Comparison of ENCODE assay signal across 8 cellular contexts in genomic region chr20:59010995-59011873, GRCh38. TPM values are rescaled to one million over a fixed set of nuclear protein-coding genes. Genes with fewer than 3 reads are reported as not detected.
A peak's percentile ranks its signal among the peaks of the same experiment; 100 is the strongest.
DNase-seq lines count a peak whose midpoint lies in the region; ATAC-seq and TF ChIP-seq lines count a peak whose summit lies in the region.

No MANE protein-coding gene starts in this region.

- WGBS in sigmoid colon, 2 donors, result 76 to 84% methylated on average over 17 of the region's 17 CpGs

- no peaks in the 10 kb centered on the region for H3K27me3 ChIP-seq in sigmoid colon

- H3K27me3 Mint-ChIP-seq in T-helper 2 cell treated with Interferon-gamma antibody and Interleukin-4, amounts not matched to agents 5 μg/mL and 100 μg/mL, for 36 hours (ENCODE audit: low read depth), result no peaks in the 10 kb centered on the region
- H3K27me3 Mint-ChIP-seq in activated naive CD4-positive, alpha-beta T cell treated with anti-CD3 and anti-CD28 coated beads for 36 hours (ENCODE audit: low read depth), result no peaks in the 10 kb centered on the region

- H3K27ac Mint-ChIP-seq in T-helper 2 cell treated with Interferon-gamma antibody and Interleukin-4, amounts not matched to agents 5 μg/mL and 100 μg/mL, for 36 hours, result peak overlapping the region; percentile 52
- H3K27ac Mint-ChIP-seq in activated naive CD4-positive, alpha-beta T cell treated with anti-CD3 and anti-CD28 coated beads for 36 hours, result no peak overlapping the region

- no peak overlapping the region for H3K4me3 ChIP-seq in sigmoid colon

- TF ChIP-seq CTCF in sigmoid colon (IDR thresholded peaks at IDR 0.05), result no peak

- H3K36me3 Mint-ChIP-seq in T-helper 2 cell treated with Interferon-gamma antibody and Interleukin-4, amounts not matched to agents 5 μg/mL and 100 μg/mL, for 36 hours (ENCODE audit: low read depth), result no peaks in the 10 kb centered on the region
- H3K36me3 Mint-ChIP-seq in activated naive CD4-positive, alpha-beta T cell treated with anti-CD3 and anti-CD28 coated beads for 36 hours (ENCODE audit: low read depth), result no peaks in the 10 kb centered on the region

- DNase-seq in H4 (ENCODE audit: low spot score) (peak; percentile 81), fibroblast of peridontal ligament (ENCODE audit: extremely low read depth) (peak; percentile 88), sigmoid colon (peak; percentile 65), NCI-H345 treated with DMSO at 0.1 percent for 48 hours (lab: John Stamatoyannopoulos, UW; ENCODE audit: unreplicated experiment) (no peak)
- DNase-seq in T-helper 2 cell treated with Interferon-gamma antibody and Interleukin-4, amounts not matched to agents 5 μg/mL and 100 μg/mL, for 36 hours (ENCODE audit: low spot score), result no peak
- no peak for DNase-seq in activated naive CD4-positive, alpha-beta T cell treated with anti-CD3 and anti-CD28 coated beads for 36 hours

- no peak overlapping the region for H3K4me3 Mint-ChIP-seq in T-helper 2 cell treated with Interferon-gamma antibody and Interleukin-4, amounts not matched to agents 5 μg/mL and 100 μg/mL, for 36 hours
- no peak overlapping the region for H3K4me3 Mint-ChIP-seq in activated naive CD4-positive, alpha-beta T cell treated with anti-CD3 and anti-CD28 coated beads for 36 hours

- no peaks in the 10 kb centered on the region for H3K9me3 Mint-ChIP-seq in T-helper 2 cell treated with Interferon-gamma antibody and Interleukin-4, amounts not matched to agents 5 μg/mL and 100 μg/mL, for 36 hours
- no peaks in the 10 kb centered on the region for H3K9me3 Mint-ChIP-seq in activated naive CD4-positive, alpha-beta T cell treated with anti-CD3 and anti-CD28 coated beads for 36 hours

- TF ChIP-seq POLR2A in sigmoid colon (IDR thresholded peaks at IDR 0.05), result no peak

- H3K36me3 ChIP-seq in sigmoid colon, result no peaks in the 10 kb centered on the region

- no peak for TF ChIP-seq EP300 in sigmoid colon (IDR thresholded peaks at IDR 0.05)

- peaks cover 0 to 15% (median 8%) of the 10 kb centered on the region in 4 donors for H3K4me1 ChIP-seq in sigmoid colon

- CTCF ChIA-PET in activated naive CD4-positive, alpha-beta T cell treated with anti-CD3 and anti-CD28 coated beads for 36 hours (lab: Charles Lee), result no interaction called here

- ATAC-seq in HG03045 (IDR thresholded peaks at IDR 0.05; ENCODE audit: unreplicated experiment) (no peak), HG02840 (IDR thresholded peaks at IDR 0.05; ENCODE audit: low FRiP score, unreplicated experiment) (no peak)

- H3K4me1 Mint-ChIP-seq in T-helper 2 cell treated with Interferon-gamma antibody and Interleukin-4, amounts not matched to agents 5 μg/mL and 100 μg/mL, for 36 hours (ENCODE audit: low read depth), result peaks cover 43% of the 10 kb centered on the region
- peaks cover 29% of the 10 kb centered on the region for H3K4me1 Mint-ChIP-seq in activated naive CD4-positive, alpha-beta T cell treated with anti-CD3 and anti-CD28 coated beads for 36 hours (ENCODE audit: low read depth)

- intact Hi-C loops in sigmoid colon (cut with DNase I), result no loop called here
- intact Hi-C loops in activated naive CD4-positive, alpha-beta T cell treated with anti-CD3 and anti-CD28 coated beads for 36 hours (cut with micrococcal nuclease), result no loop called here

- no peaks in the 10 kb centered on the region for H3K9me3 ChIP-seq in sigmoid colon

- H3K27ac ChIP-seq in sigmoid colon, result peak overlapping the region in 3 of 4 donors; percentile 7 to 46 (median 42)

RNA-seq across cellular contexts. Expression of gene CTSZ, which starts 4.2 kb away (rescaled TPM):
- 0.17 and 0.18 TPM in 2 replicates for total RNA-seq in H4 (2014; rRNA removed; shearing (Covaris generic))
- 100 to 1,000 TPM in 3 of 4 donors, 10 to 100 TPM in 1; 93.9 to 144 (median 119) TPM for total RNA-seq in sigmoid colon
- polyA plus RNA-seq in sigmoid colon, result 100 to 1,000 TPM; 127 to 312 (median 293) TPM
- 10 to 100 TPM; 17.3 to 17.9 TPM for total RNA-seq in activated naive CD4-positive, alpha-beta T cell treated with anti-CD3 and anti-CD28 coated beads for 36 hours

RNA-seq across cellular contexts. Expression of gene TUBB1, which starts 8.0 kb away (rescaled TPM):
- total RNA-seq in H4 (2014; rRNA removed; shearing (Covaris generic)), result not detected in 2 replicates
- total RNA-seq in sigmoid colon, result under 1 TPM in 2 of 4 donors, not detected in 2; 0.14 to 0.16 TPM
- under 1 TPM in 2 of 3 donors, not detected in 1; 0.03 to 0.60 TPM for polyA plus RNA-seq in sigmoid colon
- total RNA-seq in activated naive CD4-positive, alpha-beta T cell treated with anti-CD3 and anti-CD28 coated beads for 36 hours, result not detected

RNA-seq across cellular contexts. Expression of gene ATP5F1E, which starts 20.9 kb away (rescaled TPM):
- total RNA-seq in H4 (2014; rRNA removed; shearing (Covaris generic)), result 45.0 and 50.5 TPM in 2 replicates
- total RNA-seq in sigmoid colon, result 10 to 100 TPM; 28.5 to 57.4 (median 40.1) TPM
- polyA plus RNA-seq in sigmoid colon, result 100 to 1,000 TPM in 2 of 3 donors, 10 to 100 TPM in 1; 62.2 to 110 (median 103) TPM
- 10 to 100 TPM; 74.5 to 86.3 TPM for total RNA-seq in activated naive CD4-positive, alpha-beta T cell treated with anti-CD3 and anti-CD28 coated beads for 36 hours

RNA-seq across cellular contexts. Expression of gene NELFCD, which starts 30.2 kb away (rescaled TPM):
- total RNA-seq in H4 (2014; rRNA removed; shearing (Covaris generic)), result 19.0 and 44.2 TPM in 2 replicates
- 10 to 100 TPM; 36.3 to 53.2 (median 43.7) TPM for total RNA-seq in sigmoid colon
- polyA plus RNA-seq in sigmoid colon, result 10 to 100 TPM; 22.7 to 43.6 (median 27.6) TPM
- 100 to 1,000 TPM; 102 to 103 TPM for total RNA-seq in activated naive CD4-positive, alpha-beta T cell treated with anti-CD3 and anti-CD28 coated beads for 36 hours

RNA-seq across cellular contexts. Expression of gene PRELID3B, which starts 31.4 kb away (rescaled TPM):
- 46.9 and 53.4 TPM in 2 replicates for total RNA-seq in H4 (2014; rRNA removed; shearing (Covaris generic))
- total RNA-seq in sigmoid colon, result 10 to 100 TPM; 27.4 to 43.9 (median 40.2) TPM
- 100 to 1,000 TPM in 2 of 3 donors, 10 to 100 TPM in 1; 61.7 to 189 (median 108) TPM for polyA plus RNA-seq in sigmoid colon
- 100 to 1,000 TPM; 170 to 180 TPM for total RNA-seq in activated naive CD4-positive, alpha-beta T cell treated with anti-CD3 and anti-CD28 coated beads for 36 hours

Comparison
In these comparisons a context has a peak if more than half of its experiments do, and no peak if none do; other contexts are left out.
1. DNase-seq: peak in H4 (single experiment), fibroblast of peridontal ligament (single experiment) and sigmoid colon (single experiment); none in T-helper 2 cell treated with Interferon-gamma antibody and Interleukin-4, amounts not matched to agents 5 μg/mL and 100 μg/mL, for 36 hours (single experiment), NCI-H345 treated with DMSO at 0.1 percent for 48 hours (single experiment) and activated naive CD4-positive, alpha-beta T cell treated with anti-CD3 and anti-CD28 coated beads for 36 hours (single experiment).
2. RNA of gene CTSZ, which starts 4.2 kb away (total RNA-seq): 93.9 to 144 TPM in sigmoid colon and 17.3 to 17.9 TPM in activated naive CD4-positive, alpha-beta T cell treated with anti-CD3 and anti-CD28 coated beads for 36 hours; 0.17 to 0.18 TPM in H4; every median in the first group is over 10 times any median in the second.